In the genomic region with DNA sequence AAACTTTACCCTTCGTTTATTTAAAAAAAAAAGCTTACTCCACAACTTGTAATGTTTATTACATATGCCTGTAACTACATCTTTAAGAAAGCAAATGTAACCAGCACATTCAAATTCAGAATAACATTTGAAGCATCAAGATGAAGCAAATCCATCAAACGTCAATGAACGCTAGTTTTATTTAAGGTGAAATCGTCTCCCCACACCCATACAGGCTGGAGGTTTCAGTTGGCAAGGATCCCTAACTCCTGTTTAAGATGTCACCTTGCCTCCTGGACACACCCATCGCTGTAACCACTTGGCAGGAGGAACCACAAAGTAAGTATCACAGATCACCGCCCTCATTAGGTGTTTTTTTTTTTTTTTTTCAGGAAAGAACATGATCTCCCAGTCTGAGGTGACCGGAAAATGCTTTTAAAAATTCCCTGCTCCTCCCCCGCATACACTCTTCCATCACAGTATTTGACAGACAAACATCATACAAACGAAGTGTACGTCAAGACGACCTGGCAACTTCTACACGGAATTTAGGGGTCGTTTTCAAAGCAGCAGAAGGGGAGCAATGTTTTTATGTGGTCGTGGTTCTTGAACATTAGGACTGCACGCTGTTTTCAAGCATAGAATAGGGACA, we compare ENCODE assay signal across 8 cellular contexts. TPM values are rescaled to one million over a fixed set of nuclear protein-coding genes. Genes with fewer than 3 reads are reported as not detected.
DNase-seq lines count a peak whose midpoint lies in the region; ATAC-seq, FAIRE-seq and TF ChIP-seq lines count a peak whose summit lies in the region.

No MANE protein-coding gene starts in this region.

- H3K36me3 ChIP-seq in ascending aorta: no peaks in the 10 kb centered on the region
- H3K36me3 ChIP-seq in iPS-20b (ENCODE audit: insufficient read depth, low read depth, low read length): peaks cover 27% of the 10 kb centered on the region

- H3K27me3 ChIP-seq in ascending aorta (no peaks in the 10 kb centered on the region), iPS-20b (ENCODE audit: insufficient read depth, low read length) (no peaks in the 10 kb centered on the region)

- intact Hi-C loops in ascending aorta (cut with DNase I): no loop called here

- no peak for ATAC-seq in HG03175 (IDR thresholded peaks at IDR 0.05; ENCODE audit: unreplicated experiment)

- FAIRE-seq in GM12892 (lab: Jason Lieb, UNC) (no peak), H54 (lab: Jason Lieb, UNC) (no peak)

- H3K27ac ChIP-seq in ascending aorta (peak overlapping the region; percentile 98 to 100), iPS-20b (ENCODE audit: low read length) (peak overlapping the region; percentile 12)

- no peak for TF ChIP-seq CTCF in ascending aorta (IDR thresholded peaks at IDR 0.05)

- DNase-seq in AG08395 (ENCODE audit: low spot score): peak; percentile 45
- no peak for DNase-seq in GM12892 (ENCODE audit: insufficient read length)
- DNase-seq in NOMO-1 (lab: John Stamatoyannopoulos, UW; ENCODE audit: unreplicated experiment in 2 of 2): peak; percentile 1 to 14
- DNase-seq in ascending aorta (ENCODE audit: low spot score in 2 of 2): peak in 1 of 2 donors; percentile 78
- DNase-seq in stimulated activated CD4-positive, alpha-beta T cell treated with anti-CD3 and anti-CD28 coated beads, Interleukin-1b, Interleukin-23, amount 100 ng/mL, for 48 hours: peak; percentile 30
- DNase-seq in H54 (ENCODE audit: insufficient read length, low spot score): no peak

- H3K4me1 ChIP-seq in ascending aorta: peaks cover 8 to 48% of the 10 kb centered on the region in 2 donors
- H3K4me1 ChIP-seq in iPS-20b (ENCODE audit: insufficient read depth, low read length): peaks cover 48% of the 10 kb centered on the region

- no peaks in the 10 kb centered on the region for H3K9me3 ChIP-seq in ascending aorta
- H3K9me3 ChIP-seq in iPS-20b (ENCODE audit: insufficient read depth, low read depth, low read length): no peaks in the 10 kb centered on the region

- peak overlapping the region; percentile 99 for H3K9ac ChIP-seq in iPS-20b (ENCODE audit: low read depth, low read length)

- H3K4me3 ChIP-seq in ascending aorta (peak overlapping the region; percentile 60 to 80), iPS-20b (ENCODE audit: low read length) (peak overlapping the region; percentile 95)

- TF ChIP-seq POLR2A in GM12892 (IDR thresholded peaks at IDR 0.05; ENCODE audit: low read depth, low read length) (peak; percentile 63; the same call in 1 of the 2 replicates), H54 (IDR thresholded peaks at IDR 0.05; ENCODE audit: low read depth, low read length) (no peak)

RNA-seq across cellular contexts. Expression of gene CALM2, which starts 1.5 kb away (rescaled TPM):
- polyA plus RNA-seq in GM12892 (2012; ENCODE audit: missing spikeins): 419 TPM
- total RNA-seq in ascending aorta: 263 TPM

RNA-seq across cellular contexts. Expression of gene STPG4, which starts 19.7 kb away (rescaled TPM):
- polyA plus RNA-seq in GM12892 (2012; ENCODE audit: missing spikeins): 0.57 TPM
- total RNA-seq in ascending aorta: not detected

Comparison
In these comparisons a context has a peak if more than half of its experiments do, and no peak if none do; other contexts are left out.
1. DNase-seq: peak in AG08395 (single experiment), NOMO-1 (2 of 2) and stimulated activated CD4-positive, alpha-beta T cell treated with anti-CD3 and anti-CD28 coated beads, Interleukin-1b, Interleukin-23, amount 100 ng/mL, for 48 hours (single experiment); none in GM12892 (single experiment) and H54 (single experiment).